In the genomic region with DNA sequence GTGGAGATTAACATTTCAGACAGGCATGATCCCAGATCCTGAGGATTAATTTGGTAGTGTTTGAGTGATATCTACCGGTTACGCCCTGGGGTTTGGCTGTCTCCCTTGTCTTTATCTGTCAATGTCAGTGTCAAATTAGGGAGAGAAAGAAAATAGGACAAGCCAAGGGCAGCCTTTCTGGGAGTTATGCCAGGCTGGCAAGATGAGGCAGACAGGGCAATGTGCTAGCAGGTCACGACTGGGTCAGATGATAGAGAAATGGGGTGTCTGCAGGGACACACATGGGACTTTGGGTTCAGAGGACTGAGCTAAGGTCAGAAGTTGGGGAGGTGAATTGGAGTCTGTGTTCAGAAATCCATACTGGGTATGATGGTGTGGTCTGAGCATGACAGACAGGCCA, we compare ENCODE assay signal across 2 cellular contexts.
TF ChIP-seq lines count a peak whose summit lies in the region.

No MANE protein-coding gene starts in this region.

TF ChIP-seq in liver, 16 proteins besides CTCF, POLR2A, EP300 and RAD21 (continued from another document):
- TF ChIP-seq, protein P1, sequence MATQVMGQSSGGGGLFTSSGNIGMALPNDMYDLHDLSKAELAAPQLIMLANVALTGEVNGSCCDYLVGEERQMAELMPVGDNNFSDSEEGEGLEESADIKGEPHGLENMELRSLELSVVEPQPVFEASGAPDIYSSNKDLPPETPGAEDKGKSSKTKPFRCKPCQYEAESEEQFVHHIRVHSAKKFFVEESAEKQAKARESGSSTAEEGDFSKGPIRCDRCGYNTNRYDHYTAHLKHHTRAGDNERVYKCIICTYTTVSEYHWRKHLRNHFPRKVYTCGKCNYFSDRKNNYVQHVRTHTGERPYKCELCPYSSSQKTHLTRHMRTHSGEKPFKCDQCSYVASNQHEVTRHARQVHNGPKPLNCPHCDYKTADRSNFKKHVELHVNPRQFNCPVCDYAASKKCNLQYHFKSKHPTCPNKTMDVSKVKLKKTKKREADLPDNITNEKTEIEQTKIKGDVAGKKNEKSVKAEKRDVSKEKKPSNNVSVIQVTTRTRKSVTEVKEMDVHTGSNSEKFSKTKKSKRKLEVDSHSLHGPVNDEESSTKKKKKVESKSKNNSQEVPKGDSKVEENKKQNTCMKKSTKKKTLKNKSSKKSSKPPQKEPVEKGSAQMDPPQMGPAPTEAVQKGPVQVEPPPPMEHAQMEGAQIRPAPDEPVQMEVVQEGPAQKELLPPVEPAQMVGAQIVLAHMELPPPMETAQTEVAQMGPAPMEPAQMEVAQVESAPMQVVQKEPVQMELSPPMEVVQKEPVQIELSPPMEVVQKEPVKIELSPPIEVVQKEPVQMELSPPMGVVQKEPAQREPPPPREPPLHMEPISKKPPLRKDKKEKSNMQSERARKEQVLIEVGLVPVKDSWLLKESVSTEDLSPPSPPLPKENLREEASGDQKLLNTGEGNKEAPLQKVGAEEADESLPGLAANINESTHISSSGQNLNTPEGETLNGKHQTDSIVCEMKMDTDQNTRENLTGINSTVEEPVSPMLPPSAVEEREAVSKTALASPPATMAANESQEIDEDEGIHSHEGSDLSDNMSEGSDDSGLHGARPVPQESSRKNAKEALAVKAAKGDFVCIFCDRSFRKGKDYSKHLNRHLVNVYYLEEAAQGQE (IDR thresholded peaks at IDR 0.05): peak; percentile 41
- TF ChIP-seq, protein P2, sequence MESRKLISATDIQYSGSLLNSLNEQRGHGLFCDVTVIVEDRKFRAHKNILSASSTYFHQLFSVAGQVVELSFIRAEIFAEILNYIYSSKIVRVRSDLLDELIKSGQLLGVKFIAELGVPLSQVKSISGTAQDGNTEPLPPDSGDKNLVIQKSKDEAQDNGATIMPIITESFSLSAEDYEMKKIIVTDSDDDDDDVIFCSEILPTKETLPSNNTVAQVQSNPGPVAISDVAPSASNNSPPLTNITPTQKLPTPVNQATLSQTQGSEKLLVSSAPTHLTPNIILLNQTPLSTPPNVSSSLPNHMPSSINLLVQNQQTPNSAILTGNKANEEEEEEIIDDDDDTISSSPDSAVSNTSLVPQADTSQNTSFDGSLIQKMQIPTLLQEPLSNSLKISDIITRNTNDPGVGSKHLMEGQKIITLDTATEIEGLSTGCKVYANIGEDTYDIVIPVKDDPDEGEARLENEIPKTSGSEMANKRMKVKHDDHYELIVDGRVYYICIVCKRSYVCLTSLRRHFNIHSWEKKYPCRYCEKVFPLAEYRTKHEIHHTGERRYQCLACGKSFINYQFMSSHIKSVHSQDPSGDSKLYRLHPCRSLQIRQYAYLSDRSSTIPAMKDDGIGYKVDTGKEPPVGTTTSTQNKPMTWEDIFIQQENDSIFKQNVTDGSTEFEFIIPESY (IDR thresholded peaks at IDR 0.05): peak; percentile 55
- no peak for TF ChIP-seq EGR1 (IDR thresholded peaks at IDR 0.05; ENCODE audit: low read depth in 2 of 2)
- TF ChIP-seq FOXA1 (IDR thresholded peaks at IDR 0.05): no peak
- peak; percentile 35 for TF ChIP-seq FOXA2 (IDR thresholded peaks at IDR 0.05)
- TF ChIP-seq MAX (IDR thresholded peaks at IDR 0.05): no peak
- peak; percentile 95 for TF ChIP-seq HNF4G (IDR thresholded peaks at IDR 0.05)
- TF ChIP-seq YY1 (IDR thresholded peaks at IDR 0.05): peak; percentile 24
- TF ChIP-seq GABPA (IDR thresholded peaks at IDR 0.05 in 1 of 2, conservative IDR thresholded peaks at IDR 0.05 in 1 of 2): no peak

TF ChIP-seq in HepG2, 621 proteins besides CTCF, POLR2A, EP300 and RAD21 (continued from another document):
- no peak for TF ChIP-seq HCFC1 (IDR thresholded peaks at IDR 0.05; ENCODE audit: low read depth, low read length)
- TF ChIP-seq MZF1 (CRISPR knock-in tag; IDR thresholded peaks at IDR 0.05; ENCODE audit: borderline replicate concordance): no peak
- TF ChIP-seq BRD4 (CRISPR knock-in tag; IDR thresholded peaks at IDR 0.05): no peak
- TF ChIP-seq, protein P3, sequence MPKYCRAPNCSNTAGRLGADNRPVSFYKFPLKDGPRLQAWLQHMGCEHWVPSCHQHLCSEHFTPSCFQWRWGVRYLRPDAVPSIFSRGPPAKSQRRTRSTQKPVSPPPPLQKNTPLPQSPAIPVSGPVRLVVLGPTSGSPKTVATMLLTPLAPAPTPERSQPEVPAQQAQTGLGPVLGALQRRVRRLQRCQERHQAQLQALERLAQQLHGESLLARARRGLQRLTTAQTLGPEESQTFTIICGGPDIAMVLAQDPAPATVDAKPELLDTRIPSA (CRISPR knock-in tag; IDR thresholded peaks at IDR 0.05; ENCODE audit: borderline replicate concordance): no peak
- no peak for TF ChIP-seq ZNF317 (CRISPR knock-in tag; IDR thresholded peaks at IDR 0.05)
